12 cellular contexts compared by ENCODE assay signal in the genomic region with DNA sequence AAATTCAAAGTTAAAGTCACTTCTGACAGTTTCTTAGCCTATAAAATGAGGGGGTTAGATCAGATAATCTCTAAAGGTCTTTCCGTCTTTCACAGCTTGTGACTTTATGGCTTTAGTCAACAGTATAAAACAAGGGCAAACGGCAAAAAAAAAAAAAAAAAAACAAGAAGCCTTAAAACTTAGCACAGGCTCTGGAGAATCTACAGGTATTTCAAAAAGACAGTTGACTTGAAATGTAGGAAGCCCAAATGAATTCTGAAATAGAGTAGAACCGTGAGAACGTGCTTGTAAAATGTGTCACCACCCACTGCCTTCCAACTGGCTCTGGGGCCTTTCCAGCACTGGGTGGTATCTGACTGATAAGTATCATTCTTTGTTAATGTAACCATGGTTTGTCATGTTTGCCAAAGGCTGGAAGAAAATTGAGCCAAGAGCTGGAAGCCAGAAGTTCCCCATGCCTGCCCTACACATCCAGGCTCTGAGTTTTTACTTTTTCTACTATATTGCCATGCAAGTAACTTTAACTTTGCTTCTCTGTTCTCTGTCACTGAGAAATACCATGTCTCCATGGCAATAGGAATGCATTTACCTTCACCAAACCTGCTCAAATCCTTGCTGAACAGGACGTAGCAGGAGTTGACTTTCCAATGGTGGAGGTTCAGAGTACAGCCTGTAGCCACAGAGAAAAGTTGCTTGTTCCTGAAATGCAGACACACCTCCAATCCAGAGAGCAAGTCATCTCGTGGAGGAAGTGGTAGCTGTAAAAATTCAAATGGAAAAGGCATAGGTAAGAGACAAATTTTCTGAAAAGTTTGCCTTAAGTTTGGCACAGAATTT. TPM values are rescaled to one million over a fixed set of nuclear protein-coding genes. Genes with fewer than 3 reads are reported as not detected.
A peak's percentile ranks its signal among the peaks of the same experiment; 100 is the strongest.
DNase-seq lines count a peak whose midpoint lies in the region; ATAC-seq and FAIRE-seq lines count a peak whose summit lies in the region.
"Had no signal": no experiment of that assay in that cellular context is flagged by ENCODE, and none has a peak within 500 bp of the region (broad histone marks: within the 10 kb centered on the region; RNA-seq: fewer than 3 reads in every experiment).

No MANE protein-coding gene starts in this region.

- H3K4me3 ChIP-seq in GM23248 (peak overlapping the region; percentile 22), adipocyte (ENCODE audit: low read length) (peak overlapping the region; percentile 6), small intestine (ENCODE audit: low read depth in 1 of 2, low read length in 2 of 2) (no peak overlapping the region)
- H3K4me3 ChIP-seq: cardiac muscle cell had no signal

- H2AFZ ChIP-seq in GM23248: no peak overlapping the region

- no peaks in the 10 kb centered on the region for H3K9me2 ChIP-seq in GM23248 (ENCODE audit: insufficient read depth)

- ATAC-seq in left cardiac atrium: peak; percentile 57 to 63

- H3K27me3 ChIP-seq in GM23248 (replicated peaks; ENCODE audit: insufficient read depth): no peaks in the 10 kb centered on the region
- H3K27me3 ChIP-seq in adipocyte (replicated peaks; ENCODE audit: control insufficient read depth, insufficient read depth, low read length): no peaks in the 10 kb centered on the region
- H3K27me3 ChIP-seq in small intestine (ENCODE audit: control insufficient read depth in 2 of 2, insufficient read depth in 2 of 2, low read length in 2 of 2): no peaks in the 10 kb centered on the region
- H3K27me3 ChIP-seq: cardiac muscle cell, neutrophil had no signal

- FAIRE-seq in small intestine (lab: Jason Lieb, UNC): no peak

- H4K20me1 ChIP-seq in GM23248 (ENCODE audit: insufficient read depth): no peaks in the 10 kb centered on the region

- H3K27ac ChIP-seq in GM23248 (peak overlapping the region; percentile 100), small intestine (ENCODE audit: low read depth in 1 of 2, low read length in 1 of 2) (peak overlapping the region in 1 of 2 donors; percentile 5)
- H3K27ac ChIP-seq: cardiac muscle cell, neutrophil had no signal

- H3K79me2 ChIP-seq in GM23248 (ENCODE audit: insufficient read depth): no peaks in the 10 kb centered on the region

- H3F3A ChIP-seq in GM23248 (ENCODE audit: insufficient read depth): peaks cover 35% of the 10 kb centered on the region

- peak overlapping the region; percentile 64 for H3K4me2 ChIP-seq in GM23248 (ENCODE audit: unreplicated experiment)

- H3K9me3 ChIP-seq in GM23248 (ENCODE audit: low read depth) (no peaks in the 10 kb centered on the region), adipocyte (ENCODE audit: control insufficient read depth, low read length) (no peaks in the 10 kb centered on the region), small intestine (ENCODE audit: control insufficient read depth, low read depth) (no peaks in the 10 kb centered on the region)
- H3K9me3 ChIP-seq: neutrophil had no signal

- no peaks in the 10 kb centered on the region for H3K36me3 ChIP-seq in GM23248 (ENCODE audit: low read depth)
- no peaks in the 10 kb centered on the region for H3K36me3 ChIP-seq in adipocyte (ENCODE audit: control insufficient read depth, insufficient read depth, low read length, severe bottlenecking)
- H3K36me3 ChIP-seq in small intestine (ENCODE audit: control insufficient read depth in 2 of 2, insufficient read depth in 2 of 2, low read length in 2 of 2): no peaks in the 10 kb centered on the region
- H3K36me3 ChIP-seq: cardiac muscle cell, neutrophil had no signal

- 35 to 50% methylated on average over 5 to 6 of the region's 6 CpGs for WGBS in GM23248 (ENCODE audit: low coverage in 1 of 2, low lambda C conversion rate in 2 of 2, missing lambda C conversion rate in 2 of 2), 2 experiments
- WGBS in small intestine, 3 donors: 10 to 42% (median 22%) methylated on average over 6 of the region's 6 CpGs

- H3K9ac ChIP-seq in GM23248: peak overlapping the region; percentile 81
- H3K9ac ChIP-seq in adipocyte (ENCODE audit: low read length): peak overlapping the region; percentile 34

- in situ Hi-C loops in GM23248 (cut with MboI): no loop called here

- intact Hi-C loops in left cardiac atrium (cut with DNase I): no loop called here

- DNase-seq in GM23248 (peak; percentile 96), adipocyte (ENCODE audit: low read depth) (peak; percentile 61), left cardiac atrium (peak; percentile 51), small intestine (peak; percentile 74), DMS53 treated with DMSO at 0.1 percent for 48 hours (lab: John Stamatoyannopoulos, UW; ENCODE audit: unreplicated experiment) (no peak), T-helper 2 cell (no peak), MV-4-11 (lab: John Stamatoyannopoulos, UW) (no peak)
- DNase-seq in stimulated activated CD4-positive, alpha-beta T cell treated with anti-CD3 and anti-CD28 coated beads, Interleukin-4, amount 100 ng/mL, for 24 hours: no peak
- DNase-seq: H9, NCI-H146 had no signal

- H3K4me1 ChIP-seq in GM23248 (ENCODE audit: insufficient read depth): peaks cover 46% of the 10 kb centered on the region
- H3K4me1 ChIP-seq in adipocyte (ENCODE audit: control insufficient read depth, insufficient read depth, low read length): peaks cover 41% of the 10 kb centered on the region
- peaks cover 0 to 3% of the 10 kb centered on the region in 2 donors for H3K4me1 ChIP-seq in small intestine (ENCODE audit: control insufficient read depth in 2 of 2, insufficient read depth in 1 of 2, low read depth in 1 of 2, low read length in 1 of 2)

RNA-seq across cellular contexts. Expression of a gene that starts 35.8 kb away (rescaled TPM):
- total RNA-seq in GM23248 (2014; rRNA removed; shearing (Covaris generic)): 50.6 and 58.9 TPM in 2 replicates
- polyA plus RNA-seq in GM23248 (2016; fragmentation: Nextera tagmentation; extraction: Ambion mirVana) (13.3 and 14.2 TPM in 2 replicates), small intestine (10 to 100 TPM in 1 of 3 donors, 1 to 10 TPM in 2; 3.6 to 12.1 (median 7.3) TPM)
- total RNA-seq in left cardiac atrium: 10 to 100 TPM; 39.8 to 68.3 TPM

Comparison
In these comparisons a context has a peak if more than half of its experiments do, and no peak if none do; other contexts are left out.
1. DNase-seq: peak in GM23248 (single experiment), adipocyte (single experiment), left cardiac atrium (single experiment) and small intestine (single experiment); none in stimulated activated CD4-positive, alpha-beta T cell treated with anti-CD3 and anti-CD28 coated beads, Interleukin-4, amount 100 ng/mL, for 24 hours (single experiment), DMS53 treated with DMSO at 0.1 percent for 48 hours (single experiment), T-helper 2 cell (0 of 5) and MV-4-11 (single experiment).
2. H3K4me3 ChIP-seq: peak in GM23248 (single experiment) and adipocyte (single experiment); none in small intestine (0 of 2).